ENCODE assay signal across 18 cellular contexts in the genomic region with DNA sequence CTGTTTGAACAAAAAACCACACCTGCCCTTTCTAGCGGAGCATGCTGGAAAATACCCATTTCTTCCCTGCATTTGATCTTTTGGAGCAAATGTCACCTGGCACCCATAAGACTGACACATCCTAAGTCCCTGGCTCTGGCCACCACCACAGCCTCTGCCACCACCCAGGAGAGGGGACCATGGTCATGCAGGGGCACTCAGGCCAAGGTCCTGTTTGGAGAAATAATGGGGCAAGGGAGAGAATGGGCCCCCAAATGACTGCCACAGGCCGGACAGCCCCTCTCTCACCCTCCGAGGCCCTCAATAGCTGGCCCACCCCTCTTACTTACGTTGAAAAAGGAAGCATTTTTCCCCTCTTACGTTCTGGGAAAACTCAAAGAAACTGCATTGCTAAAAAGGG. TPM values are rescaled to one million over a fixed set of nuclear protein-coding genes. Genes with fewer than 3 reads are reported as not detected.
DNase-seq lines count a peak whose midpoint lies in the region; ATAC-seq and TF ChIP-seq lines count a peak whose summit lies in the region.
"Had no signal": no experiment of that assay in that cellular context is flagged by ENCODE, and none has a peak within 500 bp of the region (broad histone marks: within the 10 kb centered on the region; RNA-seq: fewer than 3 reads in every experiment).

No MANE protein-coding gene starts in this region.

- H3K27me3 ChIP-seq in CD8-positive, alpha-beta T cell (ENCODE audit: insufficient read depth, low read length), result no peaks in the 10 kb centered on the region
- H3K27me3 ChIP-seq: BLaER1 treated with 17β-estradiol and CSF1 and Interleukin-3, amounts not matched to agents 10 nM and 100 nM had no signal

- DNase-seq in activated T-cell treated with anti-CD3 and anti-CD28 coated beads, Interleukin-2, amount 50 U/mL, for 24 hours, result no peak
- DNase-seq in activated T-cell treated with anti-CD3 and anti-CD28 coated beads for 4 hours (no peak), RWPE1 (ENCODE audit: low spot score) (no peak), omental fat pad (ENCODE audit: low spot score) (no peak)
- DNase-seq in CD8-positive, alpha-beta T cell, result no peak
- no peak for DNase-seq in stimulated activated effector memory CD8-positive, alpha-beta T cell treated with anti-CD3 and anti-CD28 coated beads, Interleukin-12 subunit alpha, Interleukin-12 subunit beta, amount 100 ng/mL, for 72 hours (ENCODE audit: low spot score in 2 of 2)
- DNase-seq: DMS79 treated with DMSO at 0.1 percent for 48 hours, H9, NCI-H1105 treated with DMSO at 0.1 percent for 48 hours, NCI-H1694 treated with DMSO at 0.1 percent for 48 hours, NCI-H2107, NCI-H2227 treated with DMSO at 0.1 percent for 48 hours, NCI-H524, PC-9 had no signal

- peaks cover 76% of the 10 kb centered on the region for H3K4me1 Mint-ChIP-seq in activated T-cell treated with anti-CD3 and anti-CD28 coated beads, Interleukin-2, amount 50 U/mL, for 24 hours (ENCODE audit: low read depth)
- H3K4me1 Mint-ChIP-seq in CD8-positive, alpha-beta T cell (ENCODE audit: low read depth), result peaks cover 82% of the 10 kb centered on the region
- peaks cover 86% of the 10 kb centered on the region for H3K4me1 Mint-ChIP-seq in activated naive CD8-positive, alpha-beta T cell (ENCODE audit: low read depth)
- H3K4me1 Mint-ChIP-seq in stimulated activated effector memory CD8-positive, alpha-beta T cell treated with anti-CD3 and anti-CD28 coated beads, Interleukin-12 subunit alpha, Interleukin-12 subunit beta, amount 100 ng/mL, for 72 hours, result peaks cover 36% of the 10 kb centered on the region

- H3K36me3 ChIP-seq in CD8-positive, alpha-beta T cell (ENCODE audit: insufficient read depth, low read length), result no peaks in the 10 kb centered on the region

- no peaks in the 10 kb centered on the region for H3K27me3 Mint-ChIP-seq in activated T-cell treated with anti-CD3 and anti-CD28 coated beads, Interleukin-2, amount 50 U/mL, for 24 hours
- H3K27me3 Mint-ChIP-seq in CD8-positive, alpha-beta T cell (ENCODE audit: low read depth), result no peaks in the 10 kb centered on the region
- no peaks in the 10 kb centered on the region for H3K27me3 Mint-ChIP-seq in activated naive CD8-positive, alpha-beta T cell
- H3K27me3 Mint-ChIP-seq: IgD-negative memory B cell had no signal

- no peak overlapping the region for H3K27ac ChIP-seq in CD8-positive, alpha-beta T cell (ENCODE audit: low read depth, low read length)
- no peak overlapping the region for H3K27ac ChIP-seq in RWPE1
- H3K27ac ChIP-seq: A549; BLaER1 treated with 17β-estradiol and CSF1 and Interleukin-3, amounts not matched to agents 10 nM and 100 nM; PC-9 had no signal

- H3K4me3 Mint-ChIP-seq in activated T-cell treated with anti-CD3 and anti-CD28 coated beads, Interleukin-2, amount 50 U/mL, for 24 hours, result no peak overlapping the region
- peak overlapping the region; percentile 51 for H3K4me3 Mint-ChIP-seq in CD8-positive, alpha-beta T cell
- peak overlapping the region; percentile 52 for H3K4me3 Mint-ChIP-seq in activated naive CD8-positive, alpha-beta T cell
- no peak overlapping the region for H3K4me3 Mint-ChIP-seq in stimulated activated effector memory CD8-positive, alpha-beta T cell treated with anti-CD3 and anti-CD28 coated beads, Interleukin-12 subunit alpha, Interleukin-12 subunit beta, amount 100 ng/mL, for 72 hours
- H3K4me3 Mint-ChIP-seq: H9, IgD-negative memory B cell had no signal

- H3K4me3 ChIP-seq in CD8-positive, alpha-beta T cell (ENCODE audit: low read depth, low read length), result no peak overlapping the region
- H3K4me3 ChIP-seq: A549; BLaER1 treated with 17β-estradiol and CSF1 and Interleukin-3, amounts not matched to agents 10 nM and 100 nM; PC-9 had no signal

- no peaks in the 10 kb centered on the region for H3K9me3 Mint-ChIP-seq in activated T-cell treated with anti-CD3 and anti-CD28 coated beads, Interleukin-2, amount 50 U/mL, for 24 hours
- H3K9me3 Mint-ChIP-seq in CD8-positive, alpha-beta T cell, result no peaks in the 10 kb centered on the region
- H3K9me3 Mint-ChIP-seq in activated naive CD8-positive, alpha-beta T cell (ENCODE audit: low read depth), result no peaks in the 10 kb centered on the region
- no peaks in the 10 kb centered on the region for H3K9me3 Mint-ChIP-seq in stimulated activated effector memory CD8-positive, alpha-beta T cell treated with anti-CD3 and anti-CD28 coated beads, Interleukin-12 subunit alpha, Interleukin-12 subunit beta, amount 100 ng/mL, for 72 hours
- H3K9me3 Mint-ChIP-seq: H9, IgD-negative memory B cell had no signal

- intact Hi-C loops in CD8-positive, alpha-beta T cell (cut with DNase I, micrococcal nuclease), result no loop called here

- CTCF ChIA-PET in CD8-positive, alpha-beta T cell (lab: Charles Lee), result interaction anchor here (2.0 kb wide), 1 partner anchor 37 kb away, joined by 8 read pairs; a partner anchor contains a TSS
- CTCF ChIA-PET in RWPE1 (lab: Yijun Ruan, JAX), result interaction anchor here (0.6 to 0.7 kb wide), 2 partner anchors 17 kb away, joined by 3 to 6 read pairs; no protein-coding TSS in a partner anchor

- no peaks in the 10 kb centered on the region for H3K9me3 ChIP-seq in CD8-positive, alpha-beta T cell (ENCODE audit: low read length)
- H3K9me3 ChIP-seq: A549; BLaER1 treated with 17β-estradiol and CSF1 and Interleukin-3, amounts not matched to agents 10 nM and 100 nM had no signal

- ATAC-seq in CD8-positive, alpha-beta T cell, result no peak
- no peak for ATAC-seq in stimulated activated effector memory CD8-positive, alpha-beta T cell treated with anti-CD3 and anti-CD28 coated beads, Interleukin-12 subunit alpha, Interleukin-12 subunit beta, amount 100 ng/mL, for 72 hours
- no peak for ATAC-seq in omental fat pad (ENCODE audit: low FRiP score)
- ATAC-seq: A549 had no signal

- H3K36me3 Mint-ChIP-seq in activated T-cell treated with anti-CD3 and anti-CD28 coated beads, Interleukin-2, amount 50 U/mL, for 24 hours (ENCODE audit: low read depth), result peaks cover 97% of the 10 kb centered on the region
- peaks cover 67% of the 10 kb centered on the region for H3K36me3 Mint-ChIP-seq in CD8-positive, alpha-beta T cell
- H3K36me3 Mint-ChIP-seq in activated naive CD8-positive, alpha-beta T cell, result peaks cover 26% of the 10 kb centered on the region
- peaks cover 46% of the 10 kb centered on the region for H3K36me3 Mint-ChIP-seq in stimulated activated effector memory CD8-positive, alpha-beta T cell treated with anti-CD3 and anti-CD28 coated beads, Interleukin-12 subunit alpha, Interleukin-12 subunit beta, amount 100 ng/mL, for 72 hours

- H3K4me1 ChIP-seq in CD8-positive, alpha-beta T cell (ENCODE audit: insufficient read depth, low read length), result peaks cover 83% of the 10 kb centered on the region
- H3K4me1 ChIP-seq: A549 had no signal

- POLR2A ChIA-PET in CD8-positive, alpha-beta T cell (lab: Charles Lee), result interaction anchor here (1.1 kb wide), 1 partner anchor 24 kb away, joined by 3 read pairs; no protein-coding TSS in a partner anchor
- POLR2A ChIA-PET in RWPE1 (lab: Yijun Ruan, JAX; ENCODE audit: low non-redundant PET), result no interaction called here

- no peak for TF ChIP-seq CTCF in CD8-positive, alpha-beta T cell (IDR thresholded peaks at IDR 0.05)
- no peak for TF ChIP-seq CTCF in RWPE1 (conservative IDR thresholded peaks at IDR 0.05; ENCODE audit: low read depth)
- TF ChIP-seq CTCF in omental fat pad (IDR thresholded peaks at IDR 0.05), result no peak

- H3K27ac Mint-ChIP-seq in activated T-cell treated with anti-CD3 and anti-CD28 coated beads, Interleukin-2, amount 50 U/mL, for 24 hours, result peak overlapping the region; percentile 74
- H3K27ac Mint-ChIP-seq in CD8-positive, alpha-beta T cell, result peak overlapping the region; percentile 86
- peak overlapping the region; percentile 95 for H3K27ac Mint-ChIP-seq in activated naive CD8-positive, alpha-beta T cell
- H3K27ac Mint-ChIP-seq in stimulated activated effector memory CD8-positive, alpha-beta T cell treated with anti-CD3 and anti-CD28 coated beads, Interleukin-12 subunit alpha, Interleukin-12 subunit beta, amount 100 ng/mL, for 72 hours, result peak overlapping the region; percentile 26
- H3K27ac Mint-ChIP-seq: H9 had no signal

RNA-seq across cellular contexts. Expression of a gene that starts 35.4 kb away (rescaled TPM):
- total RNA-seq in CD8-positive, alpha-beta T cell, result 100 to 1,000 TPM; 145 to 152 TPM
- total RNA-seq in omental fat pad, result 10 to 100 TPM; 12.3 to 40.2 (median 18.7) TPM

Comparison
In these comparisons a context has a peak if more than half of its experiments do, and no peak if none do; other contexts are left out.
1. H3K27ac Mint-ChIP-seq: peak in every context shown above with its lines; median percentile 95 in activated naive CD8-positive, alpha-beta T cell; 86 in CD8-positive, alpha-beta T cell; 74 in activated T-cell treated with anti-CD3 and anti-CD28 coated beads, Interleukin-2, amount 50 U/mL, for 24 hours; 26 in stimulated activated effector memory CD8-positive, alpha-beta T cell treated with anti-CD3 and anti-CD28 coated beads, Interleukin-12 subunit alpha, Interleukin-12 subunit beta, amount 100 ng/mL, for 72 hours.
2. H3K4me3 Mint-ChIP-seq: peak in CD8-positive, alpha-beta T cell (single experiment) and activated naive CD8-positive, alpha-beta T cell (single experiment); none in activated T-cell treated with anti-CD3 and anti-CD28 coated beads, Interleukin-2, amount 50 U/mL, for 24 hours (single experiment) and stimulated activated effector memory CD8-positive, alpha-beta T cell treated with anti-CD3 and anti-CD28 coated beads, Interleukin-12 subunit alpha, Interleukin-12 subunit beta, amount 100 ng/mL, for 72 hours (single experiment).